ENCODE assay signal across 8 cellular contexts in genomic region chr22:31346255-31346732, GRCh38. TPM values are rescaled to one million over a fixed set of nuclear protein-coding genes. Genes with fewer than 3 reads are reported as not detected.
DNase-seq lines count a peak whose midpoint lies in the region; ATAC-seq lines count a peak whose summit lies in the region.

PATZ1 (minus strand) TSS chr22:31346346; CDS start chr22:31345602, 744 bp downstream.

- H3K4me3 ChIP-seq in mononuclear cell (ENCODE audit: low read length): peak within 1 kb of the TSS; percentile 53

- no peaks in the 10 kb centered on the region for H3K9me3 ChIP-seq in mononuclear cell (ENCODE audit: low read depth, low read length)

- no peaks in the 10 kb centered on the region for H3K27me3 ChIP-seq in mononuclear cell (ENCODE audit: insufficient read depth, low read length)

- DNase-seq in NK-92 treated with Interleukin-12 subunit alpha and Interleukin-12 subunit beta, amount 100 ng/mL, for 24 hours (lab: John Stamatoyannopoulos, UW): peak; percentile 68
- DNase-seq in NK-92 (lab: John Stamatoyannopoulos, UW; ENCODE audit: unreplicated experiment) (no peak), NCI-H82 treated with DMSO at 0.1 percent for 48 hours (lab: John Stamatoyannopoulos, UW; ENCODE audit: unreplicated experiment) (peak; percentile 59), epidermal melanocyte (ENCODE audit: insufficient read length, low spot score) (peak; percentile 75)
- peak in 2 of 3 experiments; percentile 33 to 49 for DNase-seq in activated CD8-positive, alpha-beta memory T cell treated with anti-CD3 and anti-CD28 coated beads for 48 hours (ENCODE audit: low read depth in 2 of 3, low spot score in 2 of 3)
- peak; percentile 46 to 67 for DNase-seq in stimulated activated CD8-positive, alpha-beta memory T cell treated with anti-CD3 and anti-CD28 coated beads, Interleukin-4, amount 100 ng/mL, for 4 hours (ENCODE audit: low read depth in 2 of 2, low spot score in 1 of 2)

- peaks cover 48% of the 10 kb centered on the region for H3K4me1 ChIP-seq in mononuclear cell (ENCODE audit: insufficient read depth, low read length)

- peak; percentile 30 for ATAC-seq in HG03159 (IDR thresholded peaks at IDR 0.05; ENCODE audit: unreplicated experiment)

RNA-seq across cellular contexts. Expression of gene PATZ1, which starts in this region (rescaled TPM):
- total RNA-seq in mononuclear cell: 44.3 TPM
